Comparison of ENCODE assay signal across 25 cellular contexts in the genomic region with DNA sequence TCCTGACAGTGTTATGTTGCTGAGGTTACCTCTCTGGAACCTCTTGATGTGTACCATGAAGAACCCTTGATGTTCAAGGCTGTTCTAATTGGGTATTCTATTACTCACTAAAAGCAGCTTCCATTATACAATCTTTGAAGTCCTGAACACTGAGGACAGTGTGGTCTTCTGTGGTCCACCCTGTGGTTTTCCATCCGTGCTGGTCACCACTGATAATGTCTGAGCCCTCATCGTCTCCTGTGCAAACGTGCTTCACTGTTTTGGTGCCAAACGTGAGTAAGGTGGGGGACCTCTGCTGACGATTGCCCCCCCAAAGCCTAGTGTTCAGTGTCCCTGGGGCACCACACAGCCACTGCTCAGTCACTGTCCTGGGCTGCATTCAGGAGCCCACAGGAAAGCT.
"Had no signal": no experiment of that assay in that cellular context is flagged by ENCODE, and none has a peak within 500 bp of the region (broad histone marks: within the 10 kb centered on the region; RNA-seq: fewer than 3 reads in every experiment).

No MANE protein-coding gene starts in this region.

- H3K27ac Mint-ChIP-seq: activated CD4-positive, alpha-beta memory T cell treated with anti-CD3 and anti-CD28 coated beads for 36 hours; activated T-helper 2 cell treated with anti-CD3 and anti-CD28 coated beads, Interferon-gamma antibody, Interleukin-2, Interleukin-4, amounts not matched to agents 10 μg/mL and 5 μg/mL and 100 μg/mL, durations not matched to agents 14 hours and 24 hours and 36 hours; T-helper 1 cell treated with Interleukin-12 subunit alpha and Interleukin-12 subunit beta and Interleukin-4 antibody, amounts not matched to agents 30 μg/mL and 1 μg/mL, for 36 hours had no signal

- ATAC-seq: PC-3, SK-N-SH treated with all-trans-retinoic acid at 6 μM for 48 hours had no signal

- H3K4me1 ChIP-seq: breast epithelium had no signal

- H3K36me3 Mint-ChIP-seq: activated CD4-positive, alpha-beta memory T cell treated with anti-CD3 and anti-CD28 coated beads for 36 hours had no signal

- H3K4me3 Mint-ChIP-seq: activated CD4-positive, alpha-beta memory T cell treated with anti-CD3 and anti-CD28 coated beads for 36 hours; activated CD4-positive, alpha-beta T cell treated with anti-CD3 and anti-CD28 coated beads, Interleukin-2, amount 10 ng/mL, durations not matched to agents 7 days and 5 days; T-helper 1 cell treated with Interleukin-12 subunit alpha and Interleukin-12 subunit beta and Interleukin-4 antibody, amounts not matched to agents 30 μg/mL and 1 μg/mL, for 36 hours had no signal

- H3K4me3 ChIP-seq: breast epithelium, MG63, SJSA1 had no signal

- H3K36me3 ChIP-seq: breast epithelium, MG63, SJSA1 had no signal

- H3K27ac ChIP-seq: breast epithelium, SJSA1, VCaP had no signal

- H3K27me3 Mint-ChIP-seq: activated CD4-positive, alpha-beta memory T cell treated with anti-CD3 and anti-CD28 coated beads for 36 hours; activated CD4-positive, alpha-beta T cell treated with anti-CD3 and anti-CD28 coated beads, Interleukin-2, amount 10 ng/mL, durations not matched to agents 7 days and 5 days had no signal

- H3K27me3 ChIP-seq: breast epithelium, MG63, SJSA1 had no signal

- DNase-seq: activated CD4-positive, alpha-beta memory T cell treated with anti-CD3 and anti-CD28 coated beads for 36 hours; activated CD4-positive, alpha-beta T cell treated with anti-CD3 and anti-CD28 coated beads, Interleukin-2, amount 10 ng/mL, durations not matched to agents 7 days and 5 days; activated CD4-positive, CD25-positive, alpha-beta regulatory T cell; activated gamma-delta T cell treated with Interleukin-2 at 50 U/mL for 16 hours; activated naive CD4-positive, alpha-beta T cell treated with anti-CD3 and anti-CD28 coated beads, Interleukin-2, amount 50 U/mL, for 16 hours; activated T-cell treated with anti-CD3 and anti-CD28 coated beads for 4 hours; activated T-cell treated with anti-CD3 and anti-CD28 coated beads, Interleukin-2, amount 50 U/mL, for 48 hours; aorta; central memory CD4-positive, alpha-beta T cell; MG63; MV-4-11; NCI-H1092 treated with DMSO at 0.1 percent for 48 hours; NCI-H1417 treated with DMSO at 0.1 percent for 48 hours; NCI-H1694; NCI-H2029; NCI-H2107; NCI-H510A treated with DMSO at 0.1 percent for 48 hours; PC-3; SHP77 had no signal

- H3K9me3 ChIP-seq: breast epithelium, MG63, SJSA1 had no signal

- H3K9me3 Mint-ChIP-seq: activated CD4-positive, alpha-beta memory T cell treated with anti-CD3 and anti-CD28 coated beads for 36 hours; activated T-helper 2 cell treated with anti-CD3 and anti-CD28 coated beads, Interferon-gamma antibody, Interleukin-2, Interleukin-4, amounts not matched to agents 10 μg/mL and 5 μg/mL and 100 μg/mL, durations not matched to agents 14 hours and 24 hours and 36 hours had no signal
